In genomic region chr11:12272821-12273617, GRCh38 we compare ENCODE assay signal across 22 cellular contexts.
DNase-seq lines count a peak whose midpoint lies in the region; ATAC-seq and TF ChIP-seq lines count a peak whose summit lies in the region.
"Had no signal": no experiment of that assay in that cellular context is flagged by ENCODE, and none has a peak within 500 bp of the region (broad histone marks: within the 10 kb centered on the region; RNA-seq: fewer than 3 reads in every experiment).

No MANE protein-coding gene starts in this region.

- H3K9me3 ChIP-seq in Caco-2 (no peaks in the 10 kb centered on the region), IMR-90 (ENCODE audit: control insufficient read depth, insufficient read depth, low read length) (no peaks in the 10 kb centered on the region)
- H3K9me3 ChIP-seq: spleen, stomach, vagina had no signal

- H3K9me3 Mint-ChIP-seq in Caco-2 (ENCODE audit: unreplicated experiment) (no peaks in the 10 kb centered on the region), osteocyte (ENCODE audit: unreplicated experiment) (no peaks in the 10 kb centered on the region)
- H3K9me3 Mint-ChIP-seq: activated naive CD4-positive, alpha-beta T cell treated with anti-CD3 and anti-CD28 coated beads, Interleukin-2, amount 50 U/mL, for 24 hours; central memory CD8-positive, alpha-beta T cell had no signal

- peak overlapping the region; percentile 76 for H4K91ac ChIP-seq in IMR-90 (ENCODE audit: insufficient read depth, low read depth, low read length)

- no peak overlapping the region for H2AFZ ChIP-seq in IMR-90 (replicated peaks; ENCODE audit: low read length, poor library complexity)

- H3K79me1 ChIP-seq in IMR-90 (ENCODE audit: low read depth in 1 of 2, low read length in 2 of 2) (peaks cover 0 to 31% of the 10 kb centered on the region in 2 experiments; a peak in 2 of 4 replicates), mesendoderm (ENCODE audit: low read length) (no peaks in the 10 kb centered on the region)

- H3K4ac ChIP-seq in IMR-90 (ENCODE audit: low read depth, low read length) (peak overlapping the region; percentile 99), mesendoderm (ENCODE audit: low read depth, low read length) (no peak overlapping the region)

- H3K4me3 Mint-ChIP-seq in Caco-2 (ENCODE audit: unreplicated experiment) (no peak overlapping the region), osteocyte (ENCODE audit: unreplicated experiment) (no peak overlapping the region)
- H3K4me3 Mint-ChIP-seq: activated naive CD4-positive, alpha-beta T cell treated with anti-CD3 and anti-CD28 coated beads, Interleukin-2, amount 50 U/mL, for 24 hours; central memory CD8-positive, alpha-beta T cell had no signal

- in situ Hi-C loops in IMR-90 (cut with MboI; ENCODE audit: low sequenced_read_pairs), result loop anchor here (25.0 kb wide), 1 partner anchor 1486 kb away; no protein-coding TSS in a partner anchor

- dilution Hi-C loops in IMR-90 (cut with HindIII; ENCODE audit: low sequenced_read_pairs, unreplicated experiment), result no loop called here

- H4K20me1 ChIP-seq in IMR-90 (ENCODE audit: insufficient read depth, low read length), result no peaks in the 10 kb centered on the region

- H4K8ac ChIP-seq in IMR-90 (ENCODE audit: low read depth in 2 of 2, low read length in 2 of 2) (peak overlapping the region; percentile 9 to 19; a peak in 3 of 4 replicates), mesendoderm (ENCODE audit: low read depth, low read length) (no peak overlapping the region)

- peak overlapping the region; percentile 73 for H2BK5ac ChIP-seq in IMR-90 (ENCODE audit: low read depth, low read length, poor library complexity, severe bottlenecking)
- no peak overlapping the region for H2BK5ac ChIP-seq in mesendoderm (ENCODE audit: low read length)

- peak overlapping the region; percentile 94 for H2BK120ac ChIP-seq in IMR-90 (ENCODE audit: low read depth, low read length)
- H2BK120ac ChIP-seq in mesendoderm (ENCODE audit: low read depth, low read length), result no peak overlapping the region

- H3K4me1 ChIP-seq in Caco-2 (peaks cover 36% of the 10 kb centered on the region), IMR-90 (ENCODE audit: control insufficient read depth, insufficient read depth, low read length) (peaks cover 28% of the 10 kb centered on the region), mesendoderm (ENCODE audit: control insufficient read depth, low read depth, low read length) (no peaks in the 10 kb centered on the region)
- H3K4me1 ChIP-seq: vagina had no signal

- H3K18ac ChIP-seq in IMR-90 (ENCODE audit: low read depth, low read length) (peak overlapping the region; percentile 61; the same call in 1 of the 2 replicates), mesendoderm (ENCODE audit: low read length) (no peak overlapping the region)

- no peaks in the 10 kb centered on the region for H3K27me3 ChIP-seq in Caco-2 (replicated peaks; ENCODE audit: control insufficient read depth, insufficient read depth, low read length)
- H3K27me3 ChIP-seq in IMR-90 (ENCODE audit: control insufficient read depth, insufficient read depth, low read length), result no peaks in the 10 kb centered on the region
- H3K27me3 ChIP-seq in mesendoderm (ENCODE audit: insufficient read depth, low read length, poor library complexity), result no peaks in the 10 kb centered on the region
- H3K27me3 ChIP-seq: spleen, stomach, vagina had no signal

- POLR2A ChIA-PET in Caco-2 (lab: Charles Lee) (no interaction called here), IMR-90 (lab: Charles Lee; ENCODE audit: unreplicated experiment) (no interaction called here)

- TF ChIP-seq RAD21 in IMR-90 (IDR thresholded peaks at IDR 0.05; ENCODE audit: low read length), result no peak

- H3K79me2 ChIP-seq in mesendoderm (ENCODE audit: control insufficient read depth, insufficient read depth, low read length), result no peaks in the 10 kb centered on the region

- H3K23ac ChIP-seq in IMR-90 (ENCODE audit: low read depth, low read length) (peak overlapping the region; percentile 82), mesendoderm (ENCODE audit: low read length) (no peak overlapping the region)

- TF ChIP-seq POLR2A in IMR-90 (IDR thresholded peaks at IDR 0.05; ENCODE audit: low read depth, low read length), result no peak

- BruUV-seq in Caco-2 (replicated peaks; lab: Mats Ljungman, UMichigan) (no TSS peak), IMR-90 (replicated peaks; lab: Mats Ljungman, UMichigan) (no TSS peak)

- H2AK9ac ChIP-seq in IMR-90 (replicated peaks; ENCODE audit: low read depth, low read length, poor library complexity), result no peak overlapping the region

- H3K56ac ChIP-seq in IMR-90 (ENCODE audit: extremely low read depth, insufficient read depth, low read length) (no peak overlapping the region), mesendoderm (ENCODE audit: low read length) (no peak overlapping the region)

- H2BK15ac ChIP-seq in IMR-90 (ENCODE audit: low read depth, low read length) (peak overlapping the region; percentile 45; the same call in 2 of the 3 replicates), mesendoderm (replicated peaks; ENCODE audit: low read depth) (no peak overlapping the region)

- TF ChIP-seq CTCF in Caco-2 (IDR thresholded peaks at IDR 0.05; ENCODE audit: insufficient read depth in 1 of 2, low read depth in 1 of 2, low read length in 1 of 2, severe bottlenecking in 1 of 2, unreplicated experiment in 1 of 2) (no peak), IMR-90 (conservative IDR thresholded peaks at IDR 0.05; ENCODE audit: low read depth, low read length) (no peak), choroid plexus epithelial cell (conservative IDR thresholded peaks at IDR 0.05; ENCODE audit: low read depth, low read length) (no peak), osteocyte (IDR thresholded peaks at IDR 0.05) (no peak)

- peaks cover 31% of the 10 kb centered on the region for H3K4me1 Mint-ChIP-seq in Caco-2 (ENCODE audit: low read depth, unreplicated experiment)
- peaks cover 52% of the 10 kb centered on the region for H3K4me1 Mint-ChIP-seq in osteocyte (ENCODE audit: unreplicated experiment)
- H3K4me1 Mint-ChIP-seq: activated naive CD4-positive, alpha-beta T cell treated with anti-CD3 and anti-CD28 coated beads, Interleukin-2, amount 50 U/mL, for 24 hours; central memory CD8-positive, alpha-beta T cell had no signal

- H3K9me1 ChIP-seq in IMR-90 (ENCODE audit: insufficient read depth, low read length), result peaks cover 61% of the 10 kb centered on the region

- H3K9ac ChIP-seq in IMR-90 (ENCODE audit: low read depth, low read length) (no peak overlapping the region), mesendoderm (ENCODE audit: low read length) (no peak overlapping the region)
- H3K9ac ChIP-seq: KMS-11 had no signal

- H2AK5ac ChIP-seq in IMR-90 (ENCODE audit: low read depth, low read length) (peak overlapping the region; percentile 95), mesendoderm (ENCODE audit: low read length) (no peak overlapping the region)

- WGBS in IMR-90 (ENCODE audit: extremely low coverage in 2 of 2, insufficient read length in 1 of 2), 2 experiments, result no CpG with 5 or more reads among the region's 15 CpGs
- WGBS in mesendoderm (ENCODE audit: extremely low coverage, insufficient coverage, low lambda C conversion rate), result no CpG with 5 or more reads among the region's 15 CpGs

- H3K36me3 ChIP-seq in Caco-2 (ENCODE audit: control insufficient read depth, insufficient read depth, low read length) (no peaks in the 10 kb centered on the region; the same call in 1 of the 2 replicates), IMR-90 (ENCODE audit: control insufficient read depth, insufficient read depth, low read length) (no peaks in the 10 kb centered on the region), mesendoderm (ENCODE audit: control insufficient read depth, insufficient read depth, low read length) (no peaks in the 10 kb centered on the region)
- H3K36me3 ChIP-seq: spleen, stomach, vagina had no signal

- H3K27ac ChIP-seq in IMR-90 (ENCODE audit: insufficient read depth, low read length), result no peak overlapping the region
- no peak overlapping the region for H3K27ac ChIP-seq in mesendoderm (ENCODE audit: low read depth, low read length)
- H3K27ac ChIP-seq: C4-2B, KMS-11, spleen, stomach, vagina had no signal

- peak overlapping the region; percentile 97 for H2BK20ac ChIP-seq in IMR-90 (ENCODE audit: low read depth, low read length)

- H3K36me3 Mint-ChIP-seq in Caco-2 (ENCODE audit: insufficient read depth, unreplicated experiment) (peaks cover 11% of the 10 kb centered on the region), osteocyte (ENCODE audit: unreplicated experiment) (peaks cover 2% of the 10 kb centered on the region)
- H3K36me3 Mint-ChIP-seq: activated naive CD4-positive, alpha-beta T cell treated with anti-CD3 and anti-CD28 coated beads, Interleukin-2, amount 50 U/mL, for 24 hours had no signal

- peak; percentile 18; the same call in 1 of the 2 replicates for ATAC-seq in IMR-90 (ENCODE audit: low read depth)
- ATAC-seq: activated CD4-positive, CD25-positive, alpha-beta regulatory T cell treated with anti-CD3 and anti-CD28 coated beads, Interleukin-2, amount 50 U/mL, for 24 hours had no signal

- H3K14ac ChIP-seq in IMR-90 (replicated peaks; ENCODE audit: low read depth, low read length), result peak overlapping the region; percentile 83

- H4K5ac ChIP-seq in IMR-90 (ENCODE audit: low read depth, low read length), result peak overlapping the region; percentile 28; the same call in 1 of the 2 replicates
- no peak overlapping the region for H4K5ac ChIP-seq in mesendoderm (ENCODE audit: low read length)

- H3K4me2 ChIP-seq in IMR-90 (ENCODE audit: low read depth, low read length), result no peak overlapping the region
- no peak overlapping the region for H3K4me2 ChIP-seq in mesendoderm (ENCODE audit: low read length)
- H3K4me2 ChIP-seq: KMS-11 had no signal

- DNase-seq in Caco-2 (no peak), IMR-90 (peak; percentile 61), choroid plexus epithelial cell (ENCODE audit: low read depth) (peak; percentile 67), osteocyte (ENCODE audit: extremely low spot score, unreplicated experiment) (no peak), RPMI8226 (no peak), mesendoderm (no peak), HuH-7.5 (ENCODE audit: low spot score) (no peak), cortex of kidney (lab: John Stamatoyannopoulos, UW) (no peak)
- DNase-seq: activated CD8-positive, alpha-beta memory T cell treated with anti-CD3 and anti-CD28 coated beads, Interleukin-2, amount 50 U/mL, for 4 hours; DND-41; H7; NCI-H146; NCI-H510A; occipital lobe; spleen; stomach had no signal

- H3K27ac Mint-ChIP-seq in Caco-2 (ENCODE audit: unreplicated experiment) (peak overlapping the region; percentile 29), osteocyte (ENCODE audit: unreplicated experiment) (peak overlapping the region; percentile 64)
- H3K27ac Mint-ChIP-seq: activated naive CD4-positive, alpha-beta T cell treated with anti-CD3 and anti-CD28 coated beads, Interleukin-2, amount 50 U/mL, for 24 hours had no signal

- H3K27me3 Mint-ChIP-seq in Caco-2 (ENCODE audit: insufficient read depth, unreplicated experiment), result no peaks in the 10 kb centered on the region
- H3K27me3 Mint-ChIP-seq in osteocyte (ENCODE audit: unreplicated experiment), result no peaks in the 10 kb centered on the region
- H3K27me3 Mint-ChIP-seq: activated naive CD4-positive, alpha-beta T cell treated with anti-CD3 and anti-CD28 coated beads, Interleukin-2, amount 50 U/mL, for 24 hours; central memory CD8-positive, alpha-beta T cell had no signal

- CTCF ChIA-PET in Caco-2 (lab: Charles Lee), result interaction anchor here (1.1 kb wide), 1 partner anchor 8 kb away, joined by 3 read pairs; no protein-coding TSS in a partner anchor
- CTCF ChIA-PET in IMR-90 (lab: Yijun Ruan, JAX), result no interaction called here

- intact Hi-C loops in Caco-2 (cut with micrococcal nuclease; ENCODE audit: unreplicated experiment), result no loop called here
- intact Hi-C loops in IMR-90 (cut with micrococcal nuclease), result no loop called here

- no peak overlapping the region for H3K4me3 ChIP-seq in Caco-2 (ENCODE audit: low read depth, low read length)
- no peak overlapping the region for H3K4me3 ChIP-seq in IMR-90 (ENCODE audit: insufficient read depth, low read depth, low read length)
- H3K4me3 ChIP-seq in choroid plexus epithelial cell (ENCODE audit: low read depth, low read length), result no peak overlapping the region
- no peak overlapping the region for H3K4me3 ChIP-seq in mesendoderm (ENCODE audit: low read length)
- H3K4me3 ChIP-seq: spleen, stomach, vagina had no signal

Comparison
In these comparisons a context has a peak if more than half of its experiments do, and no peak if none do; other contexts are left out.
1. DNase-seq: peak in IMR-90 (single experiment) and choroid plexus epithelial cell (single experiment); none in Caco-2 (0 of 2), osteocyte (single experiment), RPMI8226 (single experiment), mesendoderm (single experiment), HuH-7.5 (single experiment) and cortex of kidney (single experiment).